ENCODE assay signal across 22 cellular contexts in the genomic region with DNA sequence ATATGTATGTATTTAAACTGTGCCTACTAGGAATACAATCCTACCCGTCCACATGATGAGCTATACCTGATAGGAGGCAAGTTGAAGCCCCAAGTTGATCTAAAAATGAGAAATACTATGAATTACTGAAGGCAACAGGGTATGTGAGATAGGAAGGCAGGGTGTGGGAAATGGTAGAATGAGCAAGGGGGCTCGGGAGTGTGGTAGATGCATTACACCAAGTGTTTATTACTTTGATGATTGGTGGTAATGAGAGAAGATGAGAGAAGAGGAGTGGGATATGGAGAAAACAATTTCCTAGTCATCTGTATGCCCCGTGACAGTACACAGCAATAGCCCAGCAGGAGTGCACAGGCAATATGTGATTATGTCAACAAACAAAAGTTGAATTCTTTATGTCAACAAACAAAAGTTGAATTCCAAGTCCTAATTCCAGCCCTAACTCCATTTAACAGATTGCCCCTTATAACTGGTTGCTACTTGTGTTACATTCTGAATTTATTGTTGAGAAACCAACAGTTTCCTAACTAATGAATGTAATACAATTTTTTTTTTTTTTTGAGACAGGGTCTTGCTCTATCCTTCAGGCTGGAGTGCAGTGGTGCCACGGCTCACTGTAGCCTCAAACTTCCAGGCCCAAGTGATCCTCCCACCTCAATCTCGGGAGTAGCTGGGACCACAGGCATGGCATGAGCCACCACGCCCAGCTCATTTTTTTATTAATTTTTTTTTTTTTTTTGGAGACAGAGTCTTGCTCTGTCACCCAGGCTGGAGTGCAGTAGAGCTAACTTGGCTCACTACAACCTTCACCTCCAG. TPM values are rescaled to one million over a fixed set of nuclear protein-coding genes. Genes with fewer than 3 reads are reported as not detected.
DNase-seq lines count a peak whose midpoint lies in the region; ATAC-seq and TF ChIP-seq lines count a peak whose summit lies in the region.
"Had no signal": no experiment of that assay in that cellular context is flagged by ENCODE, and none has a peak within 500 bp of the region (broad histone marks: within the 10 kb centered on the region; RNA-seq: fewer than 3 reads in every experiment).

No MANE protein-coding gene starts in this region.

- H3K4me2 ChIP-seq in Loucy (ENCODE audit: low read depth, low read length, poor library complexity, severe bottlenecking), result peak overlapping the region; percentile 95

- H3K36me3 ChIP-seq in Loucy (ENCODE audit: insufficient read depth, low read length) (no peaks in the 10 kb centered on the region), duodenal mucosa (ENCODE audit: control insufficient read depth in 1 of 2, insufficient read depth in 2 of 2, low read length in 2 of 2) (peaks cover 16 to 17% of the 10 kb centered on the region in 2 donors)
- H3K36me3 ChIP-seq: colonic mucosa, prostate gland, uterus had no signal

- H3K27me3 ChIP-seq in Loucy (ENCODE audit: insufficient read depth, low read length, poor library complexity, severe bottlenecking) (no peaks in the 10 kb centered on the region), duodenal mucosa (ENCODE audit: control insufficient read depth in 1 of 2, insufficient read depth in 2 of 2, low read length in 2 of 2) (no peaks in the 10 kb centered on the region)
- H3K27me3 ChIP-seq: colonic mucosa, uterus had no signal

- no peaks in the 10 kb centered on the region for H3K9me2 ChIP-seq in Loucy (replicated peaks; ENCODE audit: low read depth, low read length)

- peaks cover 16% of the 10 kb centered on the region for H3K36me3 Mint-ChIP-seq in nephron (ENCODE audit: low read depth)
- no peaks in the 10 kb centered on the region for H3K36me3 Mint-ChIP-seq in natural killer cell

- H3K4me1 Mint-ChIP-seq in nephron (peaks cover 31% of the 10 kb centered on the region), natural killer cell (peaks cover 13 to 38% of the 10 kb centered on the region in 2 donors)

- H3K9me3 ChIP-seq in Loucy (ENCODE audit: insufficient read depth, low read depth, low read length) (no peaks in the 10 kb centered on the region), duodenal mucosa (ENCODE audit: control insufficient read depth in 1 of 2, low read length in 2 of 2) (no peaks in the 10 kb centered on the region)
- H3K9me3 ChIP-seq: colonic mucosa, prostate gland, uterus had no signal

- peaks cover 43% of the 10 kb centered on the region for H3K79me2 ChIP-seq in Loucy (ENCODE audit: insufficient read depth, low read length)

- peaks cover 39% of the 10 kb centered on the region for H3K4me1 ChIP-seq in Loucy (ENCODE audit: insufficient read depth, low read length, poor library complexity, severe bottlenecking)
- H3K4me1 ChIP-seq in duodenal mucosa (ENCODE audit: control insufficient read depth in 1 of 2, insufficient read depth in 2 of 2, low read length in 2 of 2), result peaks cover 53 to 56% of the 10 kb centered on the region in 2 donors
- H3K4me1 ChIP-seq: uterus had no signal

- H3K4me3 ChIP-seq in Loucy (ENCODE audit: low read length, poor library complexity, severe bottlenecking) (peak overlapping the region; percentile 0), duodenal mucosa (ENCODE audit: low read depth in 1 of 2, low read length in 2 of 2) (peak overlapping the region; percentile 20 to 89)
- H3K4me3 ChIP-seq: uterus had no signal

- peaks cover 18% of the 10 kb centered on the region for H4K20me1 ChIP-seq in Loucy (ENCODE audit: insufficient read depth, low read length, poor library complexity, severe bottlenecking)

- no peaks in the 10 kb centered on the region for H3K9me3 Mint-ChIP-seq in nephron
- H3K9me3 Mint-ChIP-seq in natural killer cell, result no peaks in the 10 kb centered on the region
- H3K9me3 Mint-ChIP-seq: activated naive CD4-positive, alpha-beta T cell treated with anti-CD3 and anti-CD28 coated beads for 36 hours; nephron progenitor cell; T-cell had no signal

- H3K9ac ChIP-seq in Loucy (ENCODE audit: low read depth, low read length, poor library complexity, severe bottlenecking), result peak overlapping the region; percentile 11
- peak overlapping the region in 1 of 2 donors; percentile 12 for H3K9ac ChIP-seq in duodenal mucosa (ENCODE audit: low read depth in 1 of 2, low read length in 2 of 2)

- TF ChIP-seq CTCF in C4-2B (conservative IDR thresholded peaks at IDR 0.05) (no peak), Loucy (conservative IDR thresholded peaks at IDR 0.05; ENCODE audit: low read length) (no peak), nephron (IDR thresholded peaks at IDR 0.05; ENCODE audit: unreplicated experiment in 3 of 3) (no peak), natural killer cell (IDR thresholded peaks at IDR 0.05) (no peak)

- intact Hi-C loops in natural killer cell (cut with micrococcal nuclease), result loop anchor here (5.0 kb wide), 3 partner anchors 63 to 92 kb away; partner anchors contain the start of genes C1R, C1RL and PTPN6

- H3K27ac ChIP-seq in C4-2B (peak overlapping the region; percentile 9), duodenal mucosa (ENCODE audit: low read depth, low read length) (no peak overlapping the region)
- H3K27ac ChIP-seq: uterus had no signal

- H3K4me3 Mint-ChIP-seq in nephron (peak overlapping the region; percentile 26 to 49 (median 44)), natural killer cell (no peak overlapping the region)
- H3K4me3 Mint-ChIP-seq: nephron progenitor cell had no signal

- DNase-seq in occipital lobe (lab: John Stamatoyannopoulos, UW) (no peak), natural killer cell (no peak), midbrain (lab: John Stamatoyannopoulos, UW) (no peak)
- DNase-seq: activated CD4-positive, alpha-beta T cell treated with anti-CD3 and anti-CD28 coated beads, Interleukin-2, amount 50 U/mL, for 4 hours; activated naive CD4-positive, alpha-beta T cell treated with anti-CD3 and anti-CD28 coated beads for 36 hours; colonic mucosa; DMS79; hippocampal formation; islet precursor cell; NCI-H1417; NCI-H526; nephron progenitor cell; Right ventricle myocardium superior; small intestine; T-cell; uterus had no signal

- H3K27me3 Mint-ChIP-seq in nephron (ENCODE audit: low read depth), result no peaks in the 10 kb centered on the region
- H3K27me3 Mint-ChIP-seq in natural killer cell (ENCODE audit: low read depth in 2 of 2), result no peaks in the 10 kb centered on the region
- H3K27me3 Mint-ChIP-seq: T-cell had no signal

- peak overlapping the region in 2 of 3 experiments; percentile 0 to 2 for H3K27ac Mint-ChIP-seq in nephron
- no peak overlapping the region for H3K27ac Mint-ChIP-seq in natural killer cell
- H3K27ac Mint-ChIP-seq: activated naive CD4-positive, alpha-beta T cell treated with anti-CD3 and anti-CD28 coated beads for 36 hours; nephron progenitor cell; T-cell had no signal

- no peak for ATAC-seq in GM18520 (IDR thresholded peaks at IDR 0.05; ENCODE audit: unreplicated experiment)
- no peak for ATAC-seq in natural killer cell
- ATAC-seq: T-cell had no signal

- no peaks in the 10 kb centered on the region; the same call in 1 of the 2 replicates for H3F3A ChIP-seq in Loucy (ENCODE audit: low read depth)

- no peak overlapping the region for H2AFZ ChIP-seq in Loucy (ENCODE audit: low read length)

RNA-seq across cellular contexts. Expression of gene LPCAT3, which starts 2.5 kb away (rescaled TPM):
- total RNA-seq in occipital lobe (6.6 TPM), natural killer cell (10 to 100 TPM; 45.6 to 54.3 (median 45.6) TPM)

RNA-seq across cellular contexts. Expression of gene C1S, which starts 44.8 kb away (rescaled TPM):
- total RNA-seq in occipital lobe (10.8 TPM), natural killer cell (1 to 10 TPM; 1.6 to 1.9 (median 1.9) TPM)

RNA-seq across cellular contexts. Expression of gene EMG1, which starts 45.0 kb away (rescaled TPM):
- total RNA-seq in occipital lobe (26.0 TPM), natural killer cell (10 to 100 TPM; 22.1 to 30.4 (median 23.3) TPM)

RNA-seq across cellular contexts. Expression of gene PHB2, which starts 45.3 kb away (rescaled TPM):
- 102 TPM for total RNA-seq in occipital lobe
- 100 to 1,000 TPM; 123 to 133 (median 127) TPM for total RNA-seq in natural killer cell

Comparison
In these comparisons a context has a peak if more than half of its experiments do, and no peak if none do; other contexts are left out.
1. H3K27ac Mint-ChIP-seq: peak in nephron (2 of 3); none in natural killer cell (0 of 2).